ENCODE assay signal across 22 cellular contexts in genomic region chr10:97894092-97894491, GRCh38. TPM values are rescaled to one million over a fixed set of nuclear protein-coding genes. Genes with fewer than 3 reads are reported as not detected.
DNase-seq lines count a peak whose midpoint lies in the region; ATAC-seq and TF ChIP-seq lines count a peak whose summit lies in the region.
"Had no signal": no experiment of that assay in that cellular context is flagged by ENCODE, and none has a peak within 500 bp of the region (broad histone marks: within the 10 kb centered on the region; RNA-seq: fewer than 3 reads in every experiment).

No MANE protein-coding gene starts in this region.

- CTCF ChIA-PET in HEK293 (lab: Yijun Ruan, JAX) = interaction anchor here (0.5 to 2.4 kb wide), 7 partner anchors 18 to 257 kb away, joined by 3 to 6 read pairs (median 3); no protein-coding TSS in a partner anchor

- H3K27ac ChIP-seq in HEK293 (ENCODE audit: extremely low read depth, low read depth, low read length) (no peak overlapping the region), gastrocnemius medialis (no peak overlapping the region)
- H3K27ac ChIP-seq: 22Rv1; A549; BLaER1 treated with 17β-estradiol and CSF1 and Interleukin-3, amounts not matched to agents 10 nM and 100 nM; C4-2B had no signal

- intact Hi-C loops in gastrocnemius medialis (cut with DNase I; ENCODE audit: low total_unique reads) = no loop called here

- H3K36me3 ChIP-seq in HEK293 (ENCODE audit: control insufficient read depth in 2 of 2, insufficient read depth in 1 of 2, low read length in 2 of 2) (no peaks in the 10 kb centered on the region), gastrocnemius medialis (no peaks in the 10 kb centered on the region)
- H3K36me3 ChIP-seq: BLaER1 treated with 17β-estradiol and CSF1 and Interleukin-3, amounts not matched to agents 10 nM and 100 nM had no signal

- H3K9me3 ChIP-seq in HEK293 (ENCODE audit: control insufficient read depth, insufficient read depth, low read depth, low read length) (no peaks in the 10 kb centered on the region), gastrocnemius medialis (no peaks in the 10 kb centered on the region)
- H3K9me3 ChIP-seq: A549; BLaER1 treated with 17β-estradiol and CSF1 and Interleukin-3, amounts not matched to agents 10 nM and 100 nM; Caco-2 had no signal

- POLR2A ChIA-PET in HEK293 (lab: Yijun Ruan, JAX) = interaction anchor here (1.0 kb wide), 1 partner anchor 136 kb away, joined by 3 read pairs; the partner anchor contains the start of gene CRTAC1

- DNase-seq in DMS53 (lab: John Stamatoyannopoulos, UW) (peak; percentile 27), gastrocnemius medialis (no peak), NCI-H2029 (lab: John Stamatoyannopoulos, UW) (no peak)
- DNase-seq in activated T-cell treated with anti-CD3 and anti-CD28 coated beads, Interleukin-2, amount 50 U/mL, for 48 hours = no peak
- DNase-seq: AML-193; Caco-2; Calu3; CD4-positive, alpha-beta T cell; CD8-positive, alpha-beta T cell; DMS153; DMS79; DND-41; EL; GDM1 had no signal

- in situ Hi-C loops in gastrocnemius medialis (cut with MboI; ENCODE audit: low sequenced_read_pairs in 4 of 4) = no loop called here

- no peak for TF ChIP-seq POLR2A in gastrocnemius medialis (IDR thresholded peaks at IDR 0.05)

- no peak overlapping the region for H3K4me3 ChIP-seq in HEK293 (ENCODE audit: low read depth, low read length)
- no peak overlapping the region for H3K4me3 ChIP-seq in gastrocnemius medialis
- H3K4me3 ChIP-seq: A549; BLaER1 treated with 17β-estradiol and CSF1 and Interleukin-3, amounts not matched to agents 10 nM and 100 nM; GM12878 had no signal

- peak; percentile 28 to 43 for ATAC-seq in gastrocnemius medialis
- ATAC-seq: A549; CD8-positive, alpha-beta T cell; GM12878 had no signal

- H3K27me3 ChIP-seq in gastrocnemius medialis = no peaks in the 10 kb centered on the region
- H3K27me3 ChIP-seq: BLaER1 treated with 17β-estradiol and CSF1 and Interleukin-3, amounts not matched to agents 10 nM and 100 nM had no signal

- TF ChIP-seq CTCF in HEK293 (tag by site-specific recombination; IDR thresholded peaks at IDR 0.05) = no peak
- no peak for TF ChIP-seq CTCF in gastrocnemius medialis (IDR thresholded peaks at IDR 0.05 in 4 of 5, conservative IDR thresholded peaks at IDR 0.05 in 1 of 5)

- H3K4me1 ChIP-seq in HEK293 (ENCODE audit: control insufficient read depth, insufficient read depth, low read length) = peaks cover 10% of the 10 kb centered on the region
- peaks cover 0 to 4% of the 10 kb centered on the region in 2 donors for H3K4me1 ChIP-seq in gastrocnemius medialis
- H3K4me1 ChIP-seq: Caco-2 had no signal

TF ChIP-seq in HEK293, 187 proteins besides CTCF, POLR2A, EP300 and RAD21:
- TF ChIP-seq ZNF184 (tag by site-specific recombination; IDR thresholded peaks at IDR 0.05) (peak; percentile 98), PRDM2 (tag by site-specific recombination; IDR thresholded peaks at IDR 0.05; ENCODE audit: borderline replicate concordance) (no peak), OSR2 (tag by site-specific recombination; IDR thresholded peaks at IDR 0.05) (0 out of 2 replicates have a peak, but pooled peaks have one; percentile 26)

RNA-seq across cellular contexts. Expression of gene GOLGA7B, which starts 44.4 kb away (rescaled TPM):
- 1 to 10 TPM in 1 of 4 donors, under 1 TPM in 3; 0.29 to 2.3 (median 0.63) TPM for total RNA-seq in gastrocnemius medialis
- total RNA-seq: B cell, G401, GM12878 had no signal
